Comparison of ENCODE assay signal across 9 cellular contexts in genomic region chr17:44636562-44636961, GRCh38. TPM values are rescaled to one million over a fixed set of nuclear protein-coding genes. Genes with fewer than 3 reads are reported as not detected.
DNase-seq lines count a peak whose midpoint lies in the region; ATAC-seq, FAIRE-seq and TF ChIP-seq lines count a peak whose summit lies in the region.
"Had no signal": no experiment of that assay in that cellular context is flagged by ENCODE, and none has a peak within 500 bp of the region (broad histone marks: within the 10 kb centered on the region; RNA-seq: fewer than 3 reads in every experiment).

No MANE protein-coding gene starts in this region.

- no peak overlapping the region for H2AK5ac ChIP-seq in neuronal stem cell (ENCODE audit: low read depth, low read length)

- no peak overlapping the region for H3K23ac ChIP-seq in neuronal stem cell (ENCODE audit: low read depth, low read length, poor library complexity)

- no peak overlapping the region for H4K91ac ChIP-seq in neuronal stem cell (ENCODE audit: low read depth, low read length, poor library complexity)

- BruUV-seq in GM12878 (replicated peaks; lab: Mats Ljungman, UMichigan): no TSS peak

- no peak overlapping the region for H3K18ac ChIP-seq in neuronal stem cell (ENCODE audit: low read length)

- H2BK5ac ChIP-seq in neuronal stem cell (ENCODE audit: low read length): no peak overlapping the region

- no peaks in the 10 kb centered on the region for H3K79me2 ChIP-seq in GM12878 (ENCODE audit: control insufficient read depth, insufficient read depth, low read length)

- TF ChIP-seq CTCF in GM12878 (IDR thresholded peaks at IDR 0.05 in 2 of 3, conservative IDR thresholded peaks at IDR 0.05 in 1 of 3; ENCODE audit: control insufficient read depth in 2 of 3, extremely low read depth in 1 of 3, insufficient read depth in 1 of 3, low read depth in 3 of 3, low read length in 3 of 3): peak in 2 of 3 experiments; percentile 21 to 45; a peak in 3 of 6 replicates
- peak; percentile 16 to 27 (median 18) for TF ChIP-seq CTCF in right lobe of liver (IDR thresholded peaks at IDR 0.05)

- H3K4me1 ChIP-seq in GM12878 (ENCODE audit: control insufficient read depth, insufficient read depth, low read length): no peaks in the 10 kb centered on the region
- no peaks in the 10 kb centered on the region for H3K4me1 ChIP-seq in right lobe of liver
- peaks cover 0 to 1% of the 10 kb centered on the region in 2 donors for H3K4me1 ChIP-seq in neuronal stem cell (ENCODE audit: control insufficient read depth in 2 of 2, insufficient read depth in 1 of 2, low read depth in 1 of 2, low read length in 2 of 2)
- H3K4me1 ChIP-seq: SJCRH30 had no signal

- H4K20me1 ChIP-seq in GM12878 (ENCODE audit: control insufficient read depth, insufficient read depth): no peaks in the 10 kb centered on the region

- no peak overlapping the region for H3K4me2 ChIP-seq in GM12878 (ENCODE audit: control insufficient read depth, insufficient read depth)
- no peak overlapping the region for H3K4me2 ChIP-seq in neuronal stem cell (ENCODE audit: insufficient read depth, low read length, poor library complexity, severe bottlenecking)

- SMC1A ChIA-PET in GM12878 (lab: Charles Lee; ENCODE audit: uncharacterized antibody, unreplicated experiment): interaction anchor here (1.1 to 1.4 kb wide), 2 partner anchors 36 to 105 kb away, joined by 3 read pairs; no protein-coding TSS in a partner anchor

- in situ Hi-C loops in GM12878 (cut with MboI): no loop called here

- FAIRE-seq in G401.6 (lab: Jason Lieb, UNC): peak; percentile 98
- FAIRE-seq in GM12878 (lab: Jason Lieb, UNC): peak; percentile 47

- no peak overlapping the region for H3K14ac ChIP-seq in neuronal stem cell (ENCODE audit: low read length)

- intact Hi-C loops in GM12878 (cut with micrococcal nuclease; ENCODE audit: unreplicated experiment) (loop anchor here (1.0 kb wide), 1 partner anchor 103 kb away; no protein-coding TSS in a partner anchor), right lobe of liver (cut with DNase I) (no loop called here)

- H2BK15ac ChIP-seq in neuronal stem cell (ENCODE audit: low read length): no peak overlapping the region

- H3K9ac ChIP-seq in GM12878 (ENCODE audit: control insufficient read depth, insufficient read depth, low read length) (no peak overlapping the region), neuronal stem cell (ENCODE audit: low read depth, low read length, poor library complexity) (no peak overlapping the region)

- H3K79me1 ChIP-seq in neuronal stem cell (ENCODE audit: low read depth, low read length): no peaks in the 10 kb centered on the region

- TF ChIP-seq RAD21 in GM12878 (IDR thresholded peaks at IDR 0.05; ENCODE audit: insufficient read depth, low read depth, low read length): peak; percentile 51

- no peaks in the 10 kb centered on the region for H3K9me3 ChIP-seq in GM12878 (replicated peaks; ENCODE audit: control insufficient read depth, insufficient read depth, low read length)
- no peaks in the 10 kb centered on the region for H3K9me3 ChIP-seq in right lobe of liver
- no peaks in the 10 kb centered on the region for H3K9me3 ChIP-seq in neuronal stem cell (replicated peaks in 1 of 2; ENCODE audit: control insufficient read depth in 2 of 2, insufficient read depth in 1 of 2, low read depth in 1 of 2, low read length in 2 of 2)
- H3K9me3 ChIP-seq: SJCRH30 had no signal

- H3K4me3 ChIP-seq in GM12878 (no peak overlapping the region), right lobe of liver (no peak overlapping the region), neuronal stem cell (ENCODE audit: low read length in 2 of 2) (no peak overlapping the region)
- H3K4me3 ChIP-seq: SJCRH30 had no signal

- TF ChIP-seq EP300 in GM12878 (IDR thresholded peaks at IDR 0.05; ENCODE audit: borderline replicate concordance in 1 of 2, control insufficient read depth in 1 of 2, low read depth in 2 of 2, low read length in 2 of 2): no peak

- WGBS in GM12878 (ENCODE audit: insufficient coverage, insufficient replicate concordance, low lambda C conversion rate, missing lambda C conversion rate): 0% methylated on average over 1 of the region's 1 CpG
- WGBS in right lobe of liver (ENCODE audit: insufficient coverage, low coverage, low lambda C conversion rate, missing lambda C conversion rate): 32% methylated on average over 1 of the region's 1 CpG
- no CpG with 5 or more reads among the region's 1 CpG for WGBS in neuronal stem cell (ENCODE audit: extremely low coverage in 2 of 2, insufficient read length in 2 of 2, insufficient replicate concordance in 1 of 2), 2 donors

- H3K27ac ChIP-seq in GM12878 (ENCODE audit: control insufficient read depth, insufficient read depth) (no peak overlapping the region), right lobe of liver (no peak overlapping the region), neuronal stem cell (replicated peaks; ENCODE audit: low read length) (no peak overlapping the region)
- H3K27ac ChIP-seq: SJCRH30 had no signal

- RAD21 ChIA-PET in GM12878 (lab: Charles Lee; ENCODE audit: unreplicated experiment): interaction anchor here (1.0 to 1.2 kb wide), 3 partner anchors 90 to 103 kb away, joined by 3 to 8 read pairs (median 3); no protein-coding TSS in a partner anchor

- POLR2A ChIA-PET in GM12878 (lab: Charles Lee): no interaction called here

- CTCF ChIA-PET in GM12878 (lab: Yijun Ruan, JAX): interaction anchor here (1.2 to 1.7 kb wide), 4 partner anchors 55 to 103 kb away, joined by 4 to 13 read pairs (median 8); no protein-coding TSS in a partner anchor

- H2BK120ac ChIP-seq in neuronal stem cell (ENCODE audit: low read depth, low read length): no peak overlapping the region

- H3K27me3 ChIP-seq in GM12878 (replicated peaks in 1 of 2; ENCODE audit: control insufficient read depth in 2 of 2, insufficient read depth in 2 of 2, low read length in 1 of 2) (no peaks in the 10 kb centered on the region; a peak in 2 of 4 replicates), right lobe of liver (no peaks in the 10 kb centered on the region), neuronal stem cell (ENCODE audit: control insufficient read depth in 3 of 3, insufficient read depth in 3 of 3, low read depth in 1 of 3, low read length in 3 of 3) (peaks cover 0 to 17% (median 0%) of the 10 kb centered on the region in 3 experiments)
- H3K27me3 ChIP-seq: SJCRH30 had no signal

- H3K36me3 ChIP-seq in GM12878 (ENCODE audit: control insufficient read depth in 2 of 2, insufficient read depth in 2 of 2, low read length in 1 of 2) (no peaks in the 10 kb centered on the region), right lobe of liver (no peaks in the 10 kb centered on the region), neuronal stem cell (replicated peaks in 1 of 2; ENCODE audit: control insufficient read depth in 2 of 2, insufficient read depth in 2 of 2, low read length in 2 of 2) (no peaks in the 10 kb centered on the region)
- H3K36me3 ChIP-seq: SJCRH30 had no signal

- H3K4ac ChIP-seq in neuronal stem cell (ENCODE audit: low read length): no peak overlapping the region

- H2AFZ ChIP-seq in GM12878 (ENCODE audit: control insufficient read depth, low read depth, low read length): no peak overlapping the region
- no peak overlapping the region for H2AFZ ChIP-seq in neuronal stem cell (ENCODE audit: low read length)

- ATAC-seq in GM12878 (peak; percentile 46; the same call in 2 of the 3 replicates), right lobe of liver (peak in 1 of 4 donors; percentile 27), GM21381 (IDR thresholded peaks at IDR 0.05; ENCODE audit: unreplicated experiment) (no peak), HG02588 (IDR thresholded peaks at IDR 0.05; ENCODE audit: unreplicated experiment) (no peak)

- no peak overlapping the region for H2BK12ac ChIP-seq in neuronal stem cell (ENCODE audit: low read length)

- no peak for TF ChIP-seq POLR2A in GM12878 (IDR thresholded peaks at IDR 0.05; ENCODE audit: low read depth, low read length)
- TF ChIP-seq POLR2A in right lobe of liver (IDR thresholded peaks at IDR 0.05): no peak

- DNase-seq in NCI-H2029 (lab: John Stamatoyannopoulos, UW) (peak; percentile 8), GM12878 (ENCODE audit: low read depth, low spot score) (no peak), right lobe of liver (no peak), neuronal stem cell (ENCODE audit: low spot score) (no peak)
- DNase-seq in NK-92 treated with Interleukin-12 subunit alpha and Interleukin-12 subunit beta, amount 100 ng/mL, for 24 hours (lab: John Stamatoyannopoulos, UW): no peak

- no peak overlapping the region for H4K8ac ChIP-seq in neuronal stem cell (ENCODE audit: low read depth, low read length)

RNA-seq across cellular contexts. Expression of gene MEIOC, which starts 19.7 kb away (rescaled TPM):
- 0.38 and 0.95 TPM in 2 replicates for total RNA-seq in GM12878 (2013; cell fraction: nucleolus; rRNA removed)
- total RNA-seq in GM12878 (2014; rRNA removed) (not detected in 2 replicates), GM12878 (2014; rRNA removed; fragmentation: Illumina TruSeq; extraction: Trizol) (0.04 TPM in 1 of 2 replicates, not detected in the other), GM12878 (2021) (not detected in 2 replicates), right lobe of liver (not detected)
- 0.42 TPM for polyA plus RNA-seq in GM12878 (2011; ENCODE audit: low read depth)
- polyA plus RNA-seq in GM12878 (2011; rRNA removed) (0.03 TPM in 1 of 2 replicates, not detected in the other), GM12878 (2014; fragmentation: Illumina TruSeq; extraction: Trizol) (0.01 and 1.3 TPM in 2 replicates), GM12878 (2014; fragmentation: Nextera tagmentation; extraction: Ambion mirVana) (under 1 TPM; 0.11 to 0.13 TPM), GM12878 (2014; rRNA removed) (0.27 TPM in 1 of 2 replicates, not detected in the other), GM12878 (2016; fragmentation: Nextera tagmentation; extraction: Ambion mirVana) (under 1 TPM; 0.47 to 0.48 TPM)
- 0.03 and 0.07 TPM in 2 replicates for polyA plus RNA-seq in GM12878 (2011; cell fraction: cytosol; rRNA removed)
- 0.15 and 0.19 TPM in 2 replicates for polyA plus RNA-seq in GM12878 (2011; cell fraction: nucleus; rRNA removed)
- polyA plus RNA-seq in GM12878 (2012): 0.11 and 0.36 TPM in 2 replicates
- polyA minus RNA-seq in GM12878 (2011; rRNA and poly(A)+ RNA removed): not detected in 2 replicates
- polyA minus RNA-seq in GM12878 (2011; cell fraction: cytosol; rRNA and poly(A)+ RNA removed): not detected in 2 replicates
- polyA minus RNA-seq in GM12878 (2011; cell fraction: nucleus; rRNA and poly(A)+ RNA removed): 0.19 and 0.24 TPM in 2 replicates
- 2.5 TPM for polyA plus RNA-seq in neuronal stem cell (2013, experiment 1 of 2)
- polyA plus RNA-seq in neuronal stem cell (2013, experiment 2 of 2): 2.9 TPM

RNA-seq across cellular contexts. Expression of gene CCDC43, which starts 53.0 kb away (rescaled TPM):
- 18.9 and 21.6 TPM in 2 replicates for total RNA-seq in GM12878 (2013; cell fraction: nucleolus; rRNA removed)
- total RNA-seq in GM12878 (2014; rRNA removed) (22.4 and 31.7 TPM in 2 replicates), GM12878 (2014; rRNA removed; fragmentation: Illumina TruSeq; extraction: Trizol) (41.0 and 42.3 TPM in 2 replicates), GM12878 (2021) (22.6 and 25.7 TPM in 2 replicates), right lobe of liver (1 to 10 TPM; 4.5 to 8.4 (median 5.6) TPM)
- polyA plus RNA-seq in GM12878 (2011; ENCODE audit: low read depth): 12.2 TPM
- polyA plus RNA-seq in GM12878 (2011; rRNA removed) (17.6 and 28.9 TPM in 2 replicates), GM12878 (2014; fragmentation: Illumina TruSeq; extraction: Trizol) (34.0 and 42.6 TPM in 2 replicates), GM12878 (2014; fragmentation: Nextera tagmentation; extraction: Ambion mirVana) (10 to 100 TPM; 10.8 to 15.7 TPM), GM12878 (2014; rRNA removed) (19.6 and 21.0 TPM in 2 replicates), GM12878 (2016; fragmentation: Nextera tagmentation; extraction: Ambion mirVana) (10 to 100 TPM; 37.1 to 38.6 TPM)
- polyA plus RNA-seq in GM12878 (2011; cell fraction: cytosol; rRNA removed): 6.7 and 7.5 TPM in 2 replicates
- 6.2 and 6.5 TPM in 2 replicates for polyA plus RNA-seq in GM12878 (2011; cell fraction: nucleus; rRNA removed)
- polyA plus RNA-seq in GM12878 (2012): 15.2 and 17.5 TPM in 2 replicates
- 12.9 and 16.6 TPM in 2 replicates for polyA minus RNA-seq in GM12878 (2011; rRNA and poly(A)+ RNA removed)
- 6.7 and 7.2 TPM in 2 replicates for polyA minus RNA-seq in GM12878 (2011; cell fraction: cytosol; rRNA and poly(A)+ RNA removed)
- polyA minus RNA-seq in GM12878 (2011; cell fraction: nucleus; rRNA and poly(A)+ RNA removed): 3.1 and 6.3 TPM in 2 replicates
- polyA plus RNA-seq in neuronal stem cell (2013, experiment 1 of 2): 28.1 TPM
- polyA plus RNA-seq in neuronal stem cell (2013, experiment 2 of 2): 28.7 TPM
